24 cellular contexts compared by ENCODE assay signal in the genomic region with DNA sequence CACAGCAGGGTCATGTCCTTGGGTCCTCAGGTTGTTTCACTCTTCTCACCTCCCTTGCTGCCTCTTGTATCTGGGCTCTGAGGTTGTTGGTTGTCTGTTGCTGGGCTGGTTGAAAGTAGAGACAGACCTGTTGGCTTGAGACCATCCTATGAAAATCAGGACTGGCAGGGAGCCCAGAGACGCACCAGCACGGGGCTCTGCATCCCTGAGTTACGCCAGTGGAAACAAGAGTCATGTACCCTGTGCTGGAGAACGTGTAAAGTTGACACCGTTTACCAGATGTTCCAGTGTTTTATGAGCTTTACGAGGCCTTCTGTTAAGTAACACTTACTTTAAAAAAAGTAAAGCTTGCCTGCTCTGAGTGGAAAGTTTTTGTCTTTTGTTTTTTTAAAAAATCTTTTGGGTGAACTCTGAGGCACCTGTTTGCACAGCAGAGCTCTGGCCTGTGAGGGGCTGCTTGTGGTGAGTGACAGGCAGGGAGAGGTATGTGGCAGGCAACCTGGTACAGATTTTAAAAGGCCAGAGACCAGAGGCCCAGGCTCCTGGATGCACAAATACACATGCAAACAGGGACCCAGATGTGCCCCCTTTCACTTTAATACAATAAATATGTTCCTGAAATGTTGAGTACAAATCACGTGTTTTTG.
A peak's percentile ranks its signal among the peaks of the same experiment; 100 is the strongest.
DNase-seq lines count a peak whose midpoint lies in the region; ATAC-seq and TF ChIP-seq lines count a peak whose summit lies in the region.
"Had no signal": no experiment of that assay in that cellular context is flagged by ENCODE, and none has a peak within 500 bp of the region (broad histone marks: within the 10 kb centered on the region; RNA-seq: fewer than 3 reads in every experiment).

No MANE protein-coding gene starts in this region.

- 71 to 79% (median 78%) methylated on average over 7 of the region's 7 CpGs for WGBS in stomach, 5 donors
- 54 to 56% methylated on average over 7 of the region's 7 CpGs for WGBS in body of pancreas, 2 donors

- TF ChIP-seq EP300 in stomach (IDR thresholded peaks at IDR 0.05): no peak

- H3K27ac Mint-ChIP-seq in activated CD4-positive, alpha-beta memory T cell treated with anti-CD3 and anti-CD28 coated beads for 36 hours: no peak overlapping the region
- H3K27ac Mint-ChIP-seq: neural progenitor cell had no signal

- no peak overlapping the region for H3K4me2 ChIP-seq in DND-41 (ENCODE audit: insufficient read depth, low read length)
- H3K4me2 ChIP-seq in OCI-LY7 (ENCODE audit: low read length): no peak overlapping the region; the same call in 1 of the 2 replicates
- H3K4me2 ChIP-seq: A549, neural progenitor cell had no signal

- no peak for TF ChIP-seq POLR2A in stomach (IDR thresholded peaks at IDR 0.05)
- no peak for TF ChIP-seq POLR2A in body of pancreas (IDR thresholded peaks at IDR 0.05)

- no peaks in the 10 kb centered on the region for H3K36me3 ChIP-seq in DND-41 (ENCODE audit: insufficient read depth, low read length)
- H3K36me3 ChIP-seq in OCI-LY7 (ENCODE audit: insufficient read depth, low read length): no peaks in the 10 kb centered on the region
- no peaks in the 10 kb centered on the region for H3K36me3 ChIP-seq in stomach
- no peaks in the 10 kb centered on the region for H3K36me3 ChIP-seq in body of pancreas (replicated peaks in 1 of 2; ENCODE audit: insufficient read depth in 1 of 2, low read depth in 2 of 2)
- H3K36me3 ChIP-seq: esophagus muscularis mucosa, gastroesophageal sphincter, MG63, neural progenitor cell, upper lobe of right lung had no signal

- H3K9ac ChIP-seq in DND-41 (ENCODE audit: low read depth, low read length): no peak overlapping the region
- H3K9ac ChIP-seq: neural progenitor cell had no signal

- ATAC-seq in DND-41 (ENCODE audit: insufficient read depth, low read depth): 0 out of 3 replicates have a peak, but pooled peaks have one; percentile 29
- peak; percentile 85 for ATAC-seq in sciatic nerve
- ATAC-seq in HG02588 (IDR thresholded peaks at IDR 0.05; ENCODE audit: unreplicated experiment): no peak
- no peak for ATAC-seq in body of pancreas
- ATAC-seq: A549, gastroesophageal sphincter, GM12878, upper lobe of right lung had no signal

- H3K4me1 ChIP-seq in DND-41 (ENCODE audit: insufficient read depth, low read length): no peaks in the 10 kb centered on the region
- no peaks in the 10 kb centered on the region for H3K4me1 ChIP-seq in OCI-LY7 (ENCODE audit: insufficient read depth, low read length, poor library complexity, severe bottlenecking)
- H3K4me1 ChIP-seq in stomach: no peaks in the 10 kb centered on the region
- H3K4me1 ChIP-seq in body of pancreas: no peaks in the 10 kb centered on the region
- H3K4me1 ChIP-seq: A549, esophagus muscularis mucosa, gastroesophageal sphincter, neural progenitor cell, upper lobe of right lung had no signal

- no peak overlapping the region for H3K4me3 Mint-ChIP-seq in activated CD4-positive, alpha-beta memory T cell treated with anti-CD3 and anti-CD28 coated beads for 36 hours
- H3K4me3 Mint-ChIP-seq: neural progenitor cell had no signal

- H3K27me3 ChIP-seq in DND-41 (ENCODE audit: insufficient read depth, low read length, poor library complexity) (no peaks in the 10 kb centered on the region), stomach (no peaks in the 10 kb centered on the region), body of pancreas (no peaks in the 10 kb centered on the region)
- H3K27me3 ChIP-seq: esophagus muscularis mucosa, gastroesophageal sphincter, MG63, neural progenitor cell, upper lobe of right lung had no signal

- H3K4me3 ChIP-seq in DND-41 (ENCODE audit: low read depth in 1 of 2, low read length in 2 of 2) (no peak overlapping the region), OCI-LY7 (ENCODE audit: low read depth, low read length, poor library complexity, severe bottlenecking) (no peak overlapping the region), stomach (no peak overlapping the region), body of pancreas (no peak overlapping the region)
- H3K4me3 ChIP-seq: A549, esophagus muscularis mucosa, gastroesophageal sphincter, GM12878, lung, MG63, neural progenitor cell, skin epidermis, upper lobe of right lung had no signal

- H3K4me1 Mint-ChIP-seq in activated CD4-positive, alpha-beta memory T cell treated with anti-CD3 and anti-CD28 coated beads for 36 hours (ENCODE audit: low read depth): peaks cover 7% of the 10 kb centered on the region
- H3K4me1 Mint-ChIP-seq: neural progenitor cell had no signal

- H4K20me1 ChIP-seq in DND-41 (ENCODE audit: insufficient read depth, low read length) (no peaks in the 10 kb centered on the region), OCI-LY7 (ENCODE audit: insufficient read depth, low read length) (no peaks in the 10 kb centered on the region)

- no peak overlapping the region for H2AFZ ChIP-seq in DND-41 (ENCODE audit: low read depth, low read length)
- H2AFZ ChIP-seq in OCI-LY7 (ENCODE audit: low read length): peak overlapping the region; percentile 32; the same call in 1 of the 2 replicates
- H2AFZ ChIP-seq: neural progenitor cell had no signal

- no TSS peak for BruUV-seq in OCI-LY7 (replicated peaks; lab: Mats Ljungman, UMichigan)

- CTCF ChIA-PET in OCI-LY7 (lab: Charles Lee; ENCODE audit: unreplicated experiment): no interaction called here
- CTCF ChIA-PET in activated CD4-positive, alpha-beta memory T cell treated with anti-CD3 and anti-CD28 coated beads for 36 hours (lab: Charles Lee): no interaction called here

- H3K27ac ChIP-seq in DND-41 (ENCODE audit: low read length) (no peak overlapping the region), OCI-LY7 (ENCODE audit: low read depth, low read length, poor library complexity, severe bottlenecking) (no peak overlapping the region), stomach (no peak overlapping the region), body of pancreas (no peak overlapping the region)
- H3K27ac ChIP-seq: A549, esophagus muscularis mucosa, gastroesophageal sphincter, neural progenitor cell, skin epidermis, upper lobe of right lung had no signal

- H3K9me3 Mint-ChIP-seq in activated CD4-positive, alpha-beta memory T cell treated with anti-CD3 and anti-CD28 coated beads for 36 hours: no peaks in the 10 kb centered on the region
- H3K9me3 Mint-ChIP-seq: neural progenitor cell had no signal

- TF ChIP-seq CTCF in DND-41 (IDR thresholded peaks at IDR 0.05; ENCODE audit: borderline replicate concordance, extremely low read depth, low read length, poor library complexity, severe bottlenecking) (no peak), OCI-LY7 (conservative IDR thresholded peaks at IDR 0.05; ENCODE audit: low read length) (no peak), stomach (IDR thresholded peaks at IDR 0.05) (no peak), body of pancreas (IDR thresholded peaks at IDR 0.05) (no peak)

- no peaks in the 10 kb centered on the region for H3K36me3 Mint-ChIP-seq in activated CD4-positive, alpha-beta memory T cell treated with anti-CD3 and anti-CD28 coated beads for 36 hours
- H3K36me3 Mint-ChIP-seq: neural progenitor cell had no signal

- no peaks in the 10 kb centered on the region for H3K9me3 ChIP-seq in DND-41 (ENCODE audit: insufficient read depth, low read length, severe bottlenecking)
- H3K9me3 ChIP-seq in OCI-LY7 (ENCODE audit: low read length): no peaks in the 10 kb centered on the region
- H3K9me3 ChIP-seq in stomach: no peaks in the 10 kb centered on the region
- H3K9me3 ChIP-seq in body of pancreas: no peaks in the 10 kb centered on the region
- H3K9me3 ChIP-seq: A549, esophagus muscularis mucosa, gastroesophageal sphincter, MG63, upper lobe of right lung had no signal

- no peaks in the 10 kb centered on the region for H3K9me2 ChIP-seq in OCI-LY7 (ENCODE audit: insufficient read depth, low read length)

- POLR2A ChIA-PET in OCI-LY7 (lab: Charles Lee): interaction anchor here (1.0 to 1.5 kb wide), 2 partner anchors 12 to 13 kb away, joined by 3 to 4 read pairs; no protein-coding TSS in a partner anchor
- POLR2A ChIA-PET in activated CD4-positive, alpha-beta memory T cell treated with anti-CD3 and anti-CD28 coated beads for 36 hours (lab: Charles Lee): no interaction called here

- H3K79me2 ChIP-seq in DND-41 (ENCODE audit: insufficient read depth, low read length) (no peaks in the 10 kb centered on the region), OCI-LY7 (ENCODE audit: insufficient read depth, low read depth, low read length) (no peaks in the 10 kb centered on the region)

- no peak for DNase-seq in DND-41
- DNase-seq in OCI-LY7 (ENCODE audit: low spot score): no peak
- peak; percentile 34 for DNase-seq in iris pigment epithelial cell (ENCODE audit: low read depth)
- DNase-seq in sciatic nerve (ENCODE audit: low spot score): no peak
- no peak for DNase-seq in stomach
- no peak for DNase-seq in body of pancreas
- DNase-seq in activated CD4-positive, alpha-beta memory T cell treated with anti-CD3 and anti-CD28 coated beads for 36 hours: no peak
- DNase-seq: activated CD4-positive, CD25-positive, alpha-beta regulatory T cell treated with anti-CD3 and anti-CD28 coated beads, Interleukin-2, amount 50 U/mL, for 72 hours; activated effector memory CD4-positive, alpha-beta T cell treated with anti-CD3 and anti-CD28 coated beads, Interleukin-2, amount 50 U/mL, for 16 hours; cortex of kidney; kidney; MG63; NCI-H146; NCI-H524 treated with DMSO at 0.1 percent for 48 hours; T-helper 1 cell; upper lobe of right lung had no signal

- H3K27me3 Mint-ChIP-seq in activated CD4-positive, alpha-beta memory T cell treated with anti-CD3 and anti-CD28 coated beads for 36 hours: no peaks in the 10 kb centered on the region

- intact Hi-C loops in OCI-LY7 (cut with micrococcal nuclease; ENCODE audit: unreplicated experiment) (no loop called here), sciatic nerve (cut with DNase I) (no loop called here), stomach (cut with DNase I; ENCODE audit: low total_unique reads) (no loop called here), body of pancreas (cut with DNase I) (no loop called here)
- intact Hi-C loops in activated CD4-positive, alpha-beta memory T cell treated with anti-CD3 and anti-CD28 coated beads for 36 hours (cut with micrococcal nuclease): no loop called here

Comparison
In these comparisons a context has a peak if more than half of its experiments do, and no peak if none do; other contexts are left out.
1. ATAC-seq: peak in DND-41 (single experiment) and sciatic nerve (single experiment); none in HG02588 (single experiment) and body of pancreas (single experiment).